ENCODE assay signal across 8 cellular contexts in the genomic region with DNA sequence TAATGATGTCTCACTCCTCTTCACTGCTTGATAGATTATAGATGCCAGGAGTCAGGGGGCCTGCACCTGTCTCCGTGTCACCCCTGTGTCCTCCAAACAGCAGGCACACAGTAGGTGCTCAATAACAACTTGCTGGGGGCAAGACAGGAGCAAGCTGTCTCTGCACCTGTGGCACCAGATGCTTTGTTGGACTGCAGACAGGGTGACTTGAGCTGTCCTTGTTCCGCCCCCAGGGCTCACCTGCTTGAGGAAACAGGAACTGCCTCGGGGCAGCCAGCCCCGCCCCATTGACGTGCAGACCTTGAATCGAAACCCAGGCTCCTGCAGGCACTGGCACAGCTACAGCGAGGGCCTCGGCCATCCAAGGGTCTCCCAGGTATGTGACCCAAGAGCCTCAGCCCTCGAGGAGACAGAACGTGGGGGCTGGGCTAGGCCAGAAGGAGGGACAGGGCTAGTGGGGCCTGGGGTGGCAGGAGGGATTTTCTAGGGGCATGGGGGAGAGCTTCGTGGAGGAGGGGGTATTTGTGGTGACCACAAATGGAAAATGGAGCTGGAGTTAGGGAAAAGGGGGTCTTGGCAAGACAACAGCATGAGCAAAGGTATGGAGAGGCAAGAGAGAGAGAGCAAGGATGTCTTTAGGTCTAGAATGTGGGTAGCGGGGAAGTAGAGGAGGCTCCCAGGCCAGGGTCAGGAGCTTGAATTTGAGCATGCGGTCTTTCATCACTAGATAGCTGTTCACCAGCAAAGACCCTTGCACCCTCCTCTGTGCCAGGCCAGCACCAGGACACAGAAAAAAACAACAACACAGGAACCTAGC. TPM values are rescaled to one million over a fixed set of nuclear protein-coding genes. Genes with fewer than 3 reads are reported as not detected.
DNase-seq lines count a peak whose midpoint lies in the region; ATAC-seq and TF ChIP-seq lines count a peak whose summit lies in the region.

A gene with protein sequence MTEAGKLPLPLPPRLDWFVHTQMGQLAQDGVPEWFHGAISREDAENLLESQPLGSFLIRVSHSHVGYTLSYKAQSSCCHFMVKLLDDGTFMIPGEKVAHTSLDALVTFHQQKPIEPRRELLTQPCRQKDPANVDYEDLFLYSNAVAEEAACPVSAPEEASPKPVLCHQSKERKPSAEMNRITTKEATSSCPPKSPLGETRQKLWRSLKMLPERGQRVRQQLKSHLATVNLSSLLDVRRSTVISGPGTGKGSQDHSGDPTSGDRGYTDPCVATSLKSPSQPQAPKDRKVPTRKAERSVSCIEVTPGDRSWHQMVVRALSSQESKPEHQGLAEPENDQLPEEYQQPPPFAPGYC (plus strand): TSS at position 287 of the 817 bp plus-strand sequence. CDS start 5,066 bp downstream, outside the sequence.

- H3K4me3 ChIP-seq in DOHH2 (ENCODE audit: low read length), result peak within 1 kb of the TSS; percentile 94

- H3K9me3 ChIP-seq in DOHH2 (ENCODE audit: control insufficient read depth, insufficient read depth, low read length), result no peaks in the 10 kb centered on the region

- H4K20me1 ChIP-seq in DOHH2 (ENCODE audit: control insufficient read depth, insufficient read depth, low read depth, low read length), result 0 out of 2 replicates have a peak, but pooled peaks cover 5% of the 10 kb centered on the region

- ATAC-seq in GM21576 (IDR thresholded peaks at IDR 0.05; ENCODE audit: unreplicated experiment) (peak; percentile 59), Right ventricle myocardium superior (ENCODE audit: poor library complexity) (peak; percentile 59)

- H3K9me3 Mint-ChIP-seq in activated CD4-positive, alpha-beta memory T cell treated with anti-CD3 and anti-CD28 coated beads for 36 hours, result no peaks in the 10 kb centered on the region

- H3K9me2 ChIP-seq in DOHH2 (replicated peaks; ENCODE audit: control insufficient read depth, low read length), result no peaks in the 10 kb centered on the region

- POLR2A ChIA-PET in activated CD4-positive, alpha-beta memory T cell treated with anti-CD3 and anti-CD28 coated beads for 36 hours (lab: Charles Lee), result interaction anchor here (0.6 to 1.7 kb wide), 9 partner anchors 8 to 912 kb away, joined by 3 to 8 read pairs (median 4); partner anchors contain the start of gene FAM32A

- no peaks in the 10 kb centered on the region for H3K27me3 ChIP-seq in DOHH2 (ENCODE audit: control insufficient read depth, low read length)

- H3F3A ChIP-seq in DOHH2 (ENCODE audit: control insufficient read depth, insufficient read depth), result peaks cover 25% of the 10 kb centered on the region

- H3K27ac ChIP-seq in DOHH2 (ENCODE audit: low read depth, low read length), result peak within 1 kb of the TSS; percentile 95
- no peak within 1 kb of the TSS for H3K27ac ChIP-seq in substantia nigra (ENCODE audit: low read depth, low read length, poor library complexity, severe bottlenecking)

- peak within 1 kb of the TSS; percentile 92 for H3K4me3 Mint-ChIP-seq in activated CD4-positive, alpha-beta memory T cell treated with anti-CD3 and anti-CD28 coated beads for 36 hours

- H3K27me3 Mint-ChIP-seq in activated CD4-positive, alpha-beta memory T cell treated with anti-CD3 and anti-CD28 coated beads for 36 hours, result no peaks in the 10 kb centered on the region

- H3K79me2 ChIP-seq in DOHH2 (ENCODE audit: control insufficient read depth, low read length), result peaks cover 51% of the 10 kb centered on the region

- peaks cover 4% of the 10 kb centered on the region for H3K36me3 Mint-ChIP-seq in activated CD4-positive, alpha-beta memory T cell treated with anti-CD3 and anti-CD28 coated beads for 36 hours

- intact Hi-C loops in activated CD4-positive, alpha-beta memory T cell treated with anti-CD3 and anti-CD28 coated beads for 36 hours (cut with micrococcal nuclease), result loop anchor here (2.0 kb wide), 1 partner anchor 25 kb away; no protein-coding TSS in a partner anchor
- intact Hi-C loops in Right ventricle myocardium superior (cut with DNase I), result no loop called here

- H3K4me1 ChIP-seq in DOHH2 (ENCODE audit: control insufficient read depth, low read length), result peaks cover 77% of the 10 kb centered on the region

- CTCF ChIA-PET in activated CD4-positive, alpha-beta memory T cell treated with anti-CD3 and anti-CD28 coated beads for 36 hours (lab: Charles Lee), result interaction anchor here (0.5 to 2.2 kb wide), 10 partner anchors 8 to 304 kb away, joined by 3 to 19 read pairs (median 3); partner anchors contain the start of gene CIB3

- H3K4me2 ChIP-seq in DOHH2 (ENCODE audit: low read length), result peak within 1 kb of the TSS; percentile 93

- H3K27ac Mint-ChIP-seq in activated CD4-positive, alpha-beta memory T cell treated with anti-CD3 and anti-CD28 coated beads for 36 hours, result peak within 1 kb of the TSS; percentile 92

- no peak for TF ChIP-seq CTCF in DOHH2 (IDR thresholded peaks at IDR 0.05; ENCODE audit: low read depth, low read length, poor library complexity, severe bottlenecking)

- DNase-seq in NCI-H146 treated with DMSO at 0.1 percent for 48 hours (lab: John Stamatoyannopoulos, UW; ENCODE audit: unreplicated experiment) (peak; percentile 95), Right ventricle myocardium superior (peak; percentile 75), substantia nigra (lab: John Stamatoyannopoulos, UW) (no peak), middle frontal gyrus (ENCODE audit: extremely low spot score, low spot score) (no peak)
- peak; percentile 90 for DNase-seq in activated CD4-positive, alpha-beta memory T cell treated with anti-CD3 and anti-CD28 coated beads for 36 hours
- peak; percentile 72 for DNase-seq in stimulated activated CD4-positive, alpha-beta T cell treated with anti-CD3 and anti-CD28 coated beads, Interleukin-4, amount 100 ng/mL, for 1 hour

- peaks cover 26% of the 10 kb centered on the region for H3K4me1 Mint-ChIP-seq in activated CD4-positive, alpha-beta memory T cell treated with anti-CD3 and anti-CD28 coated beads for 36 hours (ENCODE audit: low read depth)

- H3K36me3 ChIP-seq in DOHH2 (ENCODE audit: control insufficient read depth, low read length), result peaks cover 36% of the 10 kb centered on the region

RNA-seq across cellular contexts. Expression of the gene that starts here (rescaled TPM):
- 10 to 100 TPM; 23.6 to 26.1 TPM for total RNA-seq in activated CD4-positive, alpha-beta memory T cell treated with anti-CD3 and anti-CD28 coated beads for 36 hours
- 0.32 TPM for total RNA-seq in Right ventricle myocardium superior

Comparison
In these comparisons a context has a peak if more than half of its experiments do, and no peak if none do; other contexts are left out.
1. RNA of the gene that starts here (total RNA-seq): 23.6 to 26.1 TPM in activated CD4-positive, alpha-beta memory T cell treated with anti-CD3 and anti-CD28 coated beads for 36 hours; 0.32 TPM in Right ventricle myocardium superior (single experiment); every median in the first group is over 10 times any median in the second.
2. Peak in DNase-seq and ATAC-seq in Right ventricle myocardium superior; RNA of the gene not detected or under 1 TPM.
3. DNase-seq: peak in NCI-H146 treated with DMSO at 0.1 percent for 48 hours (single experiment), activated CD4-positive, alpha-beta memory T cell treated with anti-CD3 and anti-CD28 coated beads for 36 hours (single experiment) and stimulated activated CD4-positive, alpha-beta T cell treated with anti-CD3 and anti-CD28 coated beads, Interleukin-4, amount 100 ng/mL, for 1 hour (single experiment); none in substantia nigra (0 of 49) and middle frontal gyrus (single experiment).